ENCODE assay signal across 28 cellular contexts in genomic region chr2:29931818-29932217, GRCh38. TPM values are rescaled to one million over a fixed set of nuclear protein-coding genes. Genes with fewer than 3 reads are reported as not detected.
"Had no signal": no experiment of that assay in that cellular context is flagged by ENCODE, and none has a peak within 500 bp of the region (broad histone marks: within the 10 kb centered on the region; RNA-seq: fewer than 3 reads in every experiment).

No MANE protein-coding gene starts in this region.

- FAIRE-seq: pancreas, urothelium cell line had no signal

- H3K4me3 ChIP-seq: pancreas, psoas muscle, skin epidermis, smooth muscle cell, spleen, stomach, thoracic aorta, thyroid gland, tibial nerve, upper lobe of left lung, vagina had no signal

- H3K4me2 ChIP-seq: smooth muscle cell had no signal

- H3K27me3 ChIP-seq: thyroid gland, tibial nerve, upper lobe of left lung, vagina had no signal

- H3K4me1 ChIP-seq: pancreas, psoas muscle, spleen, stomach, thyroid gland, tibial nerve, upper lobe of left lung, vagina had no signal

- H3K9me3 ChIP-seq: neutrophil, pancreas, psoas muscle, spleen, stomach, thoracic aorta, thyroid gland, tibial nerve, upper lobe of left lung, vagina had no signal

- H3K36me3 ChIP-seq: neutrophil, pancreas, spleen, stomach, thoracic aorta, thyroid gland, tibial nerve, upper lobe of left lung, vagina had no signal

- DNase-seq: naive thymus-derived CD8-positive, alpha-beta T cell; nephron progenitor cell; nucleus accumbens; pancreas; psoas muscle; right cardiac atrium; spleen; stimulated activated CD4-positive, alpha-beta T cell treated with anti-CD3 and anti-CD28 coated beads, Interleukin-12 subunit alpha, Interleukin-12 subunit beta, amount 100 ng/mL, for 4 hours; stimulated activated CD4-positive, alpha-beta T cell treated with anti-CD3 and anti-CD28 coated beads, Interleukin-1b, Interleukin-23, amount 100 ng/mL, for 48 hours; stimulated activated CD4-positive, alpha-beta T cell treated with anti-CD3 and anti-CD28 coated beads, Interleukin-4, amount 100 ng/mL, for 24 hours; stimulated activated naive B cell treated with anti-CD40 and anti-IgM and Interleukin-4, amounts not matched to agents 10 μg/mL and 1 μg/mL and 100 μg/mL, for 72 hours; stimulated activated naive CD4-positive, alpha-beta T cell treated with Interleukin-2 at 50 U/mL for 16 hours; stomach; thyroid gland; trophoblast cell; upper lobe of left lung had no signal

- ATAC-seq: naive thymus-derived CD8-positive, alpha-beta T cell; natural killer cell treated with Interleukin-12 subunit alpha and Interleukin-12 subunit beta and Interleukin-15 and Interleukin-18, amount 100 ng/mL, for 72 hours; pancreas; psoas muscle; right cardiac atrium; sciatic nerve; stimulated activated effector memory CD8-positive, alpha-beta T cell treated with anti-CD3 and anti-CD28 coated beads, Interleukin-12 subunit alpha, Interleukin-12 subunit beta, amount 100 ng/mL, for 72 hours; stimulated activated naive B cell treated with anti-CD40 and anti-IgM and Interleukin-4, amounts not matched to agents 10 μg/mL and 1 μg/mL and 100 μg/mL, for 72 hours had no signal

- H3K27ac ChIP-seq: neutrophil, pancreas, psoas muscle, skin epidermis, spleen, stomach, thoracic aorta, thyroid gland, tibial nerve, upper lobe of left lung, vagina had no signal

RNA-seq across cellular contexts. Expression of gene ALK, which starts 10.4 kb away (rescaled TPM):
- total RNA-seq: naive thymus-derived CD8-positive, alpha-beta T cell; natural killer cell treated with Interleukin-12 subunit alpha and Interleukin-12 subunit beta and Interleukin-15 and Interleukin-18, amount 100 ng/mL, for 72 hours; osteocyte; renal cortical epithelial cell had no signal
